Comparison of ENCODE assay signal across 28 cellular contexts in genomic region chr5:133427121-133427777, GRCh38.
DNase-seq lines count a peak whose midpoint lies in the region; FAIRE-seq and TF ChIP-seq lines count a peak whose summit lies in the region.
"Had no signal": no experiment of that assay in that cellular context is flagged by ENCODE, and none has a peak within 500 bp of the region (broad histone marks: within the 10 kb centered on the region; RNA-seq: fewer than 3 reads in every experiment).

No MANE protein-coding gene starts in this region.

- H3K4me1 Mint-ChIP-seq in MCF 10A (ENCODE audit: insufficient read depth, unreplicated experiment) = peaks cover 15% of the 10 kb centered on the region
- peaks cover 4% of the 10 kb centered on the region for H3K4me1 Mint-ChIP-seq in T-helper 2 cell treated with Interferon-gamma antibody and Interleukin-4, amounts not matched to agents 5 μg/mL and 100 μg/mL, for 36 hours (ENCODE audit: low read depth)

- H3K27me3 ChIP-seq in breast epithelium (no peaks in the 10 kb centered on the region), bronchial epithelial cell (ENCODE audit: control insufficient read depth, insufficient read depth, low read length) (peaks cover 2% of the 10 kb centered on the region)

- DNase-seq in MCF 10A (ENCODE audit: unreplicated experiment) = peak; percentile 46
- DNase-seq in breast epithelium (ENCODE audit: low spot score in 2 of 2) = no peak
- DNase-seq in bronchial epithelial cell (ENCODE audit: low read depth) = no peak
- DNase-seq in kidney tubule cell (ENCODE audit: low spot score) = peak; percentile 1
- DNase-seq in Kasumi-1 (lab: John Stamatoyannopoulos, UW) = no peak
- DNase-seq in T-helper 2 cell treated with Interferon-gamma antibody and Interleukin-4, amounts not matched to agents 5 μg/mL and 100 μg/mL, for 36 hours (ENCODE audit: low spot score) = no peak
- DNase-seq in NCI-H2171 (lab: John Stamatoyannopoulos, UW) = no peak
- DNase-seq in NK-92 treated with Interleukin-12 subunit alpha and Interleukin-12 subunit beta, amount 100 ng/mL, for 24 hours (lab: John Stamatoyannopoulos, UW) = no peak
- DNase-seq: activated CD4-positive, alpha-beta T cell treated with anti-CD3 and anti-CD28 coated beads, Interleukin-2, amount 10 ng/mL, durations not matched to agents 7 days and 5 days; activated naive CD4-positive, alpha-beta T cell treated with anti-CD3 and anti-CD28 coated beads, Interleukin-2, amount 10 ng/mL, durations not matched to agents 7 days and 5 days; AML-193; amygdala; CD4-positive, alpha-beta memory T cell; H7; hypothalamus; MG63; midbrain; NCI-H2029 treated with DMSO at 0.1 percent for 48 hours; NCI-H2227 treated with DMSO at 0.1 percent for 48 hours; SHP77 treated with DMSO at 0.1 percent for 48 hours; stimulated activated CD4-positive, alpha-beta T cell treated with anti-CD3 and anti-CD28 coated beads, Interleukin-12 subunit alpha, Interleukin-12 subunit beta, amount 100 ng/mL, for 4 hours; stimulated activated CD4-positive, alpha-beta T cell treated with anti-CD3 and anti-CD28 coated beads, Interleukin-4, amount 100 ng/mL, for 4 hours; T1000 had no signal

- peaks cover 4% of the 10 kb centered on the region for H3K36me3 Mint-ChIP-seq in MCF 10A (ENCODE audit: insufficient read depth, unreplicated experiment)
- H3K36me3 Mint-ChIP-seq in T-helper 2 cell treated with Interferon-gamma antibody and Interleukin-4, amounts not matched to agents 5 μg/mL and 100 μg/mL, for 36 hours (ENCODE audit: low read depth) = no peaks in the 10 kb centered on the region
- H3K36me3 Mint-ChIP-seq: activated naive CD4-positive, alpha-beta T cell treated with anti-CD3 and anti-CD28 coated beads, Interleukin-2, amount 10 ng/mL, durations not matched to agents 7 days and 5 days; CD4-positive, alpha-beta memory T cell; naive thymus-derived CD4-positive, alpha-beta T cell; stimulated activated memory B cell treated with anti-CD40 and anti-IgM and Interleukin-4, amounts not matched to agents 10 μg/mL and 1 μg/mL and 100 μg/mL, for 72 hours; WTC11 had no signal

- no peak for TF ChIP-seq POLR2A in breast epithelium (IDR thresholded peaks at IDR 0.05)

- H3K27ac Mint-ChIP-seq in MCF 10A (ENCODE audit: low read depth, unreplicated experiment) = no peak overlapping the region
- no peak overlapping the region for H3K27ac Mint-ChIP-seq in T-helper 2 cell treated with Interferon-gamma antibody and Interleukin-4, amounts not matched to agents 5 μg/mL and 100 μg/mL, for 36 hours
- H3K27ac Mint-ChIP-seq: activated CD4-positive, alpha-beta T cell treated with anti-CD3 and anti-CD28 coated beads, Interleukin-2, amount 10 ng/mL, durations not matched to agents 7 days and 5 days; activated naive CD4-positive, alpha-beta T cell treated with anti-CD3 and anti-CD28 coated beads, Interleukin-2, amount 10 ng/mL, durations not matched to agents 7 days and 5 days; CD4-positive, alpha-beta memory T cell; dendritic cell treated with granulocyte-macrophage colony-stimulating factor and Interleukin-4, amounts not matched to agents 40 ng/mL and 50 ng/mL, for 4 days; naive thymus-derived CD4-positive, alpha-beta T cell; stimulated activated memory B cell treated with anti-CD40 and anti-IgM and Interleukin-4, amounts not matched to agents 10 μg/mL and 1 μg/mL and 100 μg/mL, for 72 hours; WTC11 had no signal

- H3K4me3 ChIP-seq in breast epithelium = no peak overlapping the region
- no peak overlapping the region for H3K4me3 ChIP-seq in bronchial epithelial cell (ENCODE audit: low read depth, low read length)
- H3K4me3 ChIP-seq: MG63, suprapubic skin had no signal

- no peaks in the 10 kb centered on the region for H3K9me3 Mint-ChIP-seq in MCF 10A (ENCODE audit: unreplicated experiment)
- H3K9me3 Mint-ChIP-seq in T-helper 2 cell treated with Interferon-gamma antibody and Interleukin-4, amounts not matched to agents 5 μg/mL and 100 μg/mL, for 36 hours = no peaks in the 10 kb centered on the region
- H3K9me3 Mint-ChIP-seq: activated CD4-positive, alpha-beta T cell treated with anti-CD3 and anti-CD28 coated beads, Interleukin-2, amount 10 ng/mL, durations not matched to agents 7 days and 5 days; activated naive CD4-positive, alpha-beta T cell treated with anti-CD3 and anti-CD28 coated beads, Interleukin-2, amount 10 ng/mL, durations not matched to agents 7 days and 5 days; CD4-positive, alpha-beta memory T cell; dendritic cell treated with granulocyte-macrophage colony-stimulating factor and Interleukin-4, amounts not matched to agents 40 ng/mL and 50 ng/mL, for 4 days; stimulated activated memory B cell treated with anti-CD40 and anti-IgM and Interleukin-4, amounts not matched to agents 10 μg/mL and 1 μg/mL and 100 μg/mL, for 72 hours; WTC11 had no signal

- peaks cover 0 to 6% of the 10 kb centered on the region in 2 donors for H3K4me1 ChIP-seq in breast epithelium

- CTCF ChIA-PET in MCF 10A (lab: Yijun Ruan, JAX) = interaction anchor here (0.8 to 10.3 kb wide), 3 partner anchors 32 to 441 kb away, joined by 3 to 197 read pairs (median 104); no protein-coding TSS in a partner anchor

- intact Hi-C loops in MCF 10A (cut with micrococcal nuclease) (no loop called here), breast epithelium (cut with DNase I; ENCODE audit: low total_unique reads) (no loop called here)

- H3K36me3 ChIP-seq in breast epithelium = no peaks in the 10 kb centered on the region
- no peaks in the 10 kb centered on the region for H3K36me3 ChIP-seq in bronchial epithelial cell (ENCODE audit: control insufficient read depth, insufficient read depth, low read length)
- H3K36me3 ChIP-seq: MG63, suprapubic skin had no signal

- H3K9me3 ChIP-seq in breast epithelium = no peaks in the 10 kb centered on the region
- H3K9me3 ChIP-seq: MG63, suprapubic skin had no signal

- TF ChIP-seq CTCF in MCF 10A (IDR thresholded peaks at IDR 0.05; ENCODE audit: unreplicated experiment) = no peak
- no peak for TF ChIP-seq CTCF in breast epithelium (IDR thresholded peaks at IDR 0.05)
- TF ChIP-seq CTCF in bronchial epithelial cell (IDR thresholded peaks at IDR 0.05; ENCODE audit: insufficient read depth, low read length, severe bottlenecking) = no peak

- H3K27me3 Mint-ChIP-seq in MCF 10A (ENCODE audit: insufficient read depth, unreplicated experiment) = no peaks in the 10 kb centered on the region
- peaks cover 24% of the 10 kb centered on the region for H3K27me3 Mint-ChIP-seq in T-helper 2 cell treated with Interferon-gamma antibody and Interleukin-4, amounts not matched to agents 5 μg/mL and 100 μg/mL, for 36 hours (ENCODE audit: low read depth)

- no TSS peak for BruUV-seq in MCF 10A (replicated peaks; lab: Mats Ljungman, UMichigan)

- POLR2A ChIA-PET in MCF 10A (lab: Yijun Ruan, JAX) = no interaction called here

- no peak overlapping the region for H3K27ac ChIP-seq in breast epithelium
- H3K27ac ChIP-seq: suprapubic skin had no signal

- no peak overlapping the region for H3K4me3 Mint-ChIP-seq in MCF 10A (ENCODE audit: unreplicated experiment)
- H3K4me3 Mint-ChIP-seq in T-helper 2 cell treated with Interferon-gamma antibody and Interleukin-4, amounts not matched to agents 5 μg/mL and 100 μg/mL, for 36 hours = no peak overlapping the region
- H3K4me3 Mint-ChIP-seq: activated CD4-positive, alpha-beta T cell treated with anti-CD3 and anti-CD28 coated beads, Interleukin-2, amount 10 ng/mL, durations not matched to agents 7 days and 5 days; activated naive CD4-positive, alpha-beta T cell treated with anti-CD3 and anti-CD28 coated beads, Interleukin-2, amount 10 ng/mL, durations not matched to agents 7 days and 5 days; CD4-positive, alpha-beta memory T cell; dendritic cell treated with granulocyte-macrophage colony-stimulating factor and Interleukin-4, amounts not matched to agents 40 ng/mL and 50 ng/mL, for 4 days; naive thymus-derived CD4-positive, alpha-beta T cell; stimulated activated memory B cell treated with anti-CD40 and anti-IgM and Interleukin-4, amounts not matched to agents 10 μg/mL and 1 μg/mL and 100 μg/mL, for 72 hours; WTC11 had no signal

- peak; percentile 66 for FAIRE-seq in bronchial epithelial cell (lab: Jason Lieb, UNC)

Comparison
In these comparisons a context has a peak if more than half of its experiments do, and no peak if none do; other contexts are left out.
1. DNase-seq: peak in MCF 10A (single experiment) and kidney tubule cell (single experiment); none in breast epithelium (0 of 2), bronchial epithelial cell (single experiment), Kasumi-1 (0 of 2), T-helper 2 cell treated with Interferon-gamma antibody and Interleukin-4, amounts not matched to agents 5 μg/mL and 100 μg/mL, for 36 hours (single experiment), NCI-H2171 (single experiment) and NK-92 treated with Interleukin-12 subunit alpha and Interleukin-12 subunit beta, amount 100 ng/mL, for 24 hours (single experiment).